6 cellular contexts compared by ENCODE assay signal in the genomic region with DNA sequence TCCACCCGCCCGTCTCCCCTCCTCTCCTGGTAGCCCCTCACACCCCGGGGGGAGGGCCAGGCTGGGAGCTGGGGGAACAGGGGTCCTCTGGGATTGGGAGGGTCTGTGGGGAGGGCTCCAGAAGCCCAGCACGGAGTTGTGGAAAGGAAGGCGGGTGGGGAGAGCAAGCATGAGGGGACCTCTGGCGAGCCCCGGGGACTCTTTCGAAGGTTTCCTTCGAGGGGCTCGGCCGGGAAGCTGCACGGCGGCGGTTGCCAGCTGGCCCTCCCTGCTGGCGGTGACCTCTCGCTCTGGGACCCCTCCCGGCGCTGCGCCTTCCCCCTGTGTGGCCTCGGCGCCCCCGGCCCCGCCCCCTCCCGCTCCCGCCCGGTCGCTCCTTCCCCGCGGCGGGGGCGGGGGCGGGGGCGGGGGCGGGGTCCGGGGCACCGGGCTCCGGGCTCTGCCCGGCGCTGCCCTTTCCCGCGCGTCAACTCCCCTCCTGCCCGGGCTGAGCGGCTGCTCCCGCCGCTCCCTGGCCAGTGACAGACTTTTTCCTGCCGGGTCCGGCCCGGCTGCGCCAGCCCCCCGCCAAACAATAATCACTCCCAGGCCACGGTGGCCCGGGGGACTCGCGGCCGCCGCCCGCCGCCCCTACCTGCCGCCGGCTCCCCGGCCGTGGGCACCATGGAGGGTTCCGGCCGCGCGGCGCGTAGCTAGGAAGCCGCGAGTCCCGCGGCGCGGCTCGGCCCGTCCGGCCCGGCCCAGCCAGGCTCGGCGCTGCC. TPM values are rescaled to one million over a fixed set of nuclear protein-coding genes. Genes with fewer than 3 reads are reported as not detected.
A peak's percentile ranks its signal among the peaks of the same experiment; 100 is the strongest.
DNase-seq lines count a peak whose midpoint lies in the region; ATAC-seq and TF ChIP-seq lines count a peak whose summit lies in the region.

No MANE protein-coding gene starts in this region.

- ATAC-seq in GM18511 (IDR thresholded peaks at IDR 0.05; ENCODE audit: unreplicated experiment) (peak; percentile 26), GM19035 (IDR thresholded peaks at IDR 0.05; ENCODE audit: unreplicated experiment) (no peak), HG02981 (IDR thresholded peaks at IDR 0.05; ENCODE audit: unreplicated experiment) (no peak)

- H3K27me3 Mint-ChIP-seq in MCF 10A (ENCODE audit: insufficient read depth, unreplicated experiment): no peaks in the 10 kb centered on the region
- H3K27me3 Mint-ChIP-seq in nephron progenitor cell (ENCODE audit: low read depth, poor library complexity): peaks cover 2% of the 10 kb centered on the region

- intact Hi-C loops in MCF 10A (cut with micrococcal nuclease): no loop called here

- H3K4me3 Mint-ChIP-seq in MCF 10A (ENCODE audit: unreplicated experiment) (peak overlapping the region; percentile 84), nephron progenitor cell (peak overlapping the region; percentile 84)

- H3K36me3 Mint-ChIP-seq in MCF 10A (ENCODE audit: insufficient read depth, unreplicated experiment) (peaks cover 11% of the 10 kb centered on the region), nephron progenitor cell (ENCODE audit: low read depth) (no peaks in the 10 kb centered on the region)

- no peak overlapping the region for H3K27ac Mint-ChIP-seq in MCF 10A (ENCODE audit: low read depth, unreplicated experiment)
- no peak overlapping the region for H3K27ac Mint-ChIP-seq in nephron progenitor cell

- CTCF ChIA-PET in MCF 10A (lab: Yijun Ruan, JAX): interaction anchor here (0.6 to 19.3 kb wide), 5 partner anchors 10 to 133 kb away, joined by 3 to 659 read pairs (median 4); a partner anchor contains a TSS

- DNase-seq in MCF 10A (ENCODE audit: unreplicated experiment) (no peak), nephron progenitor cell (peak; percentile 77)
- no peak for DNase-seq in activated CD4-positive, alpha-beta T cell treated with anti-CD3 and anti-CD28 coated beads for 1 hour

- peaks cover 46% of the 10 kb centered on the region for H3K4me1 Mint-ChIP-seq in MCF 10A (ENCODE audit: insufficient read depth, unreplicated experiment)
- H3K4me1 Mint-ChIP-seq in nephron progenitor cell: peaks cover 81% of the 10 kb centered on the region

- POLR2A ChIA-PET in MCF 10A (lab: Yijun Ruan, JAX): interaction anchor here (1.0 to 6.9 kb wide), 5 partner anchors 10 to 133 kb away, joined by 3 to 91 read pairs (median 11); a partner anchor contains a TSS

- no peaks in the 10 kb centered on the region for H3K9me3 Mint-ChIP-seq in MCF 10A (ENCODE audit: unreplicated experiment)
- H3K9me3 Mint-ChIP-seq in nephron progenitor cell: no peaks in the 10 kb centered on the region

- TF ChIP-seq CTCF in MCF 10A (IDR thresholded peaks at IDR 0.05; ENCODE audit: unreplicated experiment) (no peak), nephron progenitor cell (IDR thresholded peaks at IDR 0.05) (no peak)

- no TSS peak for BruUV-seq in MCF 10A (replicated peaks; lab: Mats Ljungman, UMichigan)

RNA-seq across cellular contexts. Expression of a gene that starts 1.0 kb away (rescaled TPM):
- 5.8 and 7.0 TPM in 2 replicates for total RNA-seq in MCF 10A (2022)

RNA-seq across cellular contexts. Expression of a gene that starts 19.1 kb away (rescaled TPM):
- 54.8 and 79.9 TPM in 2 replicates for total RNA-seq in MCF 10A (2022)

RNA-seq across cellular contexts. Expression of a gene that starts 19.4 kb away (rescaled TPM):
- 9.9 and 18.3 TPM in 2 replicates for total RNA-seq in MCF 10A (2022)

RNA-seq across cellular contexts. Expression of a gene that starts 29.2 kb away (rescaled TPM):
- total RNA-seq in MCF 10A (2022): 123 and 143 TPM in 2 replicates

RNA-seq across cellular contexts. Expression of a gene that starts 31.5 kb away (rescaled TPM):
- not detected in 2 replicates for total RNA-seq in MCF 10A (2022)
